In genomic region chr15:38149315-38149714, GRCh38 we compare ENCODE assay signal across 24 cellular contexts.
DNase-seq lines count a peak whose midpoint lies in the region; FAIRE-seq and TF ChIP-seq lines count a peak whose summit lies in the region.
"Had no signal": no experiment of that assay in that cellular context is flagged by ENCODE, and none has a peak within 500 bp of the region (broad histone marks: within the 10 kb centered on the region; RNA-seq: fewer than 3 reads in every experiment).

No MANE protein-coding gene starts in this region.

- H3K36me3 Mint-ChIP-seq in astrocyte (ENCODE audit: low read depth, unreplicated experiment), result peaks cover 3% of the 10 kb centered on the region
- H3K36me3 Mint-ChIP-seq: CD14-positive monocyte; CD4-positive, alpha-beta memory T cell had no signal

- no peak overlapping the region for H2AFZ ChIP-seq in astrocyte (ENCODE audit: low read depth, low read length)
- H2AFZ ChIP-seq: GM23248 had no signal

- no peaks in the 10 kb centered on the region for H3K79me2 ChIP-seq in astrocyte (ENCODE audit: insufficient read depth, low read length)

- H3K36me3 ChIP-seq in astrocyte (ENCODE audit: insufficient read depth, low read length) (no peaks in the 10 kb centered on the region), vagina (no peaks in the 10 kb centered on the region)
- H3K36me3 ChIP-seq: HAP-1 had no signal

- peaks cover 23% of the 10 kb centered on the region for H3K9me3 Mint-ChIP-seq in astrocyte (ENCODE audit: unreplicated experiment)

- TF ChIP-seq CTCF in astrocyte (IDR thresholded peaks at IDR 0.05; ENCODE audit: insufficient read depth, low read depth, low read length) (no peak), fibroblast of villous mesenchyme (IDR thresholded peaks at IDR 0.05; ENCODE audit: insufficient read depth, low read depth, low read length) (no peak), vagina (IDR thresholded peaks at IDR 0.05) (no peak)

- no peaks in the 10 kb centered on the region for H3K27me3 Mint-ChIP-seq in astrocyte (ENCODE audit: low read depth, unreplicated experiment)

- TF ChIP-seq POLR2A in vagina (IDR thresholded peaks at IDR 0.05), result no peak

- no peaks in the 10 kb centered on the region for H3K27me3 ChIP-seq in astrocyte (ENCODE audit: insufficient read depth, low read length)
- no peaks in the 10 kb centered on the region for H3K27me3 ChIP-seq in vagina

- FAIRE-seq in GM18507 (lab: Jason Lieb, UNC) (peak; percentile 51), astrocyte (lab: Jason Lieb, UNC) (peak; percentile 60)
- FAIRE-seq: A204.1, GM12892, HepG2 had no signal

- H3K4me1 ChIP-seq in astrocyte (ENCODE audit: insufficient read depth, low read length) (peaks cover 12% of the 10 kb centered on the region), vagina (no peaks in the 10 kb centered on the region)
- H3K4me1 ChIP-seq: HAP-1 had no signal

- intact Hi-C loops in vagina (cut with DNase I), result no loop called here

- H4K20me1 ChIP-seq in astrocyte (ENCODE audit: insufficient read depth, low read length), result no peaks in the 10 kb centered on the region

- H3K9ac ChIP-seq in astrocyte (ENCODE audit: low read length), result no peak overlapping the region
- H3K9ac ChIP-seq: GM23248 had no signal

- no peak overlapping the region for H3K4me3 ChIP-seq in astrocyte (ENCODE audit: insufficient read depth, low read depth, low read length)
- H3K4me3 ChIP-seq in fibroblast of villous mesenchyme (ENCODE audit: low read depth, low read length), result no peak overlapping the region
- H3K4me3 ChIP-seq in vagina, result no peak overlapping the region
- H3K4me3 ChIP-seq: GM23248, HAP-1 had no signal

- H3K27ac Mint-ChIP-seq in astrocyte (ENCODE audit: unreplicated experiment), result no peak overlapping the region
- H3K27ac Mint-ChIP-seq: CD4-positive, alpha-beta memory T cell; IgD-negative memory B cell had no signal

- H3K27ac ChIP-seq in astrocyte (ENCODE audit: low read depth, low read length), result no peak overlapping the region
- no peak overlapping the region for H3K27ac ChIP-seq in vagina
- H3K27ac ChIP-seq: GM23248 had no signal

- H3K9me3 ChIP-seq in astrocyte (ENCODE audit: insufficient read depth, low read depth, low read length) (no peaks in the 10 kb centered on the region), vagina (peaks cover 7% of the 10 kb centered on the region)
- H3K9me3 ChIP-seq: HAP-1 had no signal

- H3K4me3 Mint-ChIP-seq in astrocyte (ENCODE audit: unreplicated experiment), result no peak overlapping the region
- H3K4me3 Mint-ChIP-seq: CD14-positive monocyte; CD4-positive, alpha-beta memory T cell; IgD-negative memory B cell had no signal

- H3K4me2 ChIP-seq in astrocyte (ENCODE audit: low read length), result no peak overlapping the region

- no peaks in the 10 kb centered on the region for H3K4me1 Mint-ChIP-seq in astrocyte (ENCODE audit: low read depth, unreplicated experiment)

- DNase-seq in GM18507 (ENCODE audit: extremely low spot score, insufficient read length, low read depth), result no peak
- DNase-seq in LHCN-M2 (ENCODE audit: low read depth), result peak; percentile 54
- DNase-seq in astrocyte (ENCODE audit: low read depth), result no peak
- peak; percentile 29 for DNase-seq in fibroblast of villous mesenchyme (ENCODE audit: low read depth)
- no peak for DNase-seq in vagina (ENCODE audit: extremely low spot score in 2 of 2)
- DNase-seq in NCI-H524 treated with DMSO at 0.1 percent for 48 hours (lab: John Stamatoyannopoulos, UW), result no peak
- DNase-seq in activated CD4-positive, alpha-beta T cell treated with anti-CD3 and anti-CD28 coated beads for 4 hours, result no peak
- no peak for DNase-seq in A172 (ENCODE audit: low spot score)
- DNase-seq: ACHN; AML-193; CD4-positive, alpha-beta memory T cell; COR-L47; DMS 273 treated with DMSO at 0.1 percent for 48 hours; DMS53; DND-41; EL; GM23248; KG1 had no signal

Comparison
In these comparisons a context has a peak if more than half of its experiments do, and no peak if none do; other contexts are left out.
1. DNase-seq: peak in LHCN-M2 (single experiment) and fibroblast of villous mesenchyme (single experiment); none in GM18507 (single experiment), astrocyte (single experiment), vagina (0 of 2), NCI-H524 treated with DMSO at 0.1 percent for 48 hours (single experiment), activated CD4-positive, alpha-beta T cell treated with anti-CD3 and anti-CD28 coated beads for 4 hours (0 of 2) and A172 (single experiment).